In the genomic region with DNA sequence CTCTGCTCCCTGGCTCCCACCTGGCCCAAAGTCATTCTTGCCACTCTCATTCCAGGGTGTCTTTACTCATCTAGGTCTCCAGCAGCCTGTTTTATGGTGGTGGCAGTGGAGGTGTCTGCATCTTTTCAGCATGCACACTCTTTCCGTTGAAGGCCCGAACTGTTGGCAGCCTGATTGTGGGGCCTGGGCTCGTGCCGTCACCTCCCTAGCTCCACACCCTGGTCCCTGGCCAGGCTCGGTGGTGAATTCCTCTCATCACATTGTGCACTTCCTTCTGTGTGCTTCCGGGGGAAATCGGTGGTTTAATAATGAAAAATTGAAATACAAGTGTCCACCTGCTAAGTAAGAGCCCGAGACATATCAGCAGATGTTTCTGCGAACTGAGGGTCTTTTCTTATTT, we compare ENCODE assay signal across 24 cellular contexts.
DNase-seq lines count a peak whose midpoint lies in the region; ATAC-seq and TF ChIP-seq lines count a peak whose summit lies in the region.
"Had no signal": no experiment of that assay in that cellular context is flagged by ENCODE, and none has a peak within 500 bp of the region (broad histone marks: within the 10 kb centered on the region; RNA-seq: fewer than 3 reads in every experiment).

No MANE protein-coding gene starts in this region.

- no peak overlapping the region for H3K14ac ChIP-seq in H9 (ENCODE audit: insufficient read depth, low read length)

- peak overlapping the region; percentile 48 to 67; a peak in 4 of 5 replicates for H3K4me3 Mint-ChIP-seq in H9
- H3K4me3 Mint-ChIP-seq: CD4-positive, alpha-beta memory T cell; stimulated activated naive B cell treated with anti-CD40 and anti-IgM and Interleukin-4, amounts not matched to agents 10 μg/mL and 1 μg/mL and 100 μg/mL, for 72 hours had no signal

- H3K4me1 ChIP-seq in H9 (ENCODE audit: insufficient read depth, low read length) = peaks cover 5% of the 10 kb centered on the region
- peaks cover 11% of the 10 kb centered on the region for H3K4me1 ChIP-seq in osteoblast (ENCODE audit: insufficient read depth, low read length)
- H3K4me1 ChIP-seq in tibial artery = peaks cover 0 to 10% (median 3%) of the 10 kb centered on the region in 4 donors
- H3K4me1 ChIP-seq: parathyroid adenoma, Peyer's patch had no signal

- no peak overlapping the region for H2AFZ ChIP-seq in H9 (ENCODE audit: low read length)
- H2AFZ ChIP-seq in osteoblast (ENCODE audit: low read length) = no peak overlapping the region
- H2AFZ ChIP-seq: parathyroid adenoma had no signal

- H3K27me3 ChIP-seq in H9 (ENCODE audit: insufficient read depth, low read length) (no peaks in the 10 kb centered on the region), osteoblast (ENCODE audit: insufficient read depth, low read length) (no peaks in the 10 kb centered on the region), tibial artery (no peaks in the 10 kb centered on the region)
- H3K27me3 ChIP-seq: adrenal gland, esophagus squamous epithelium, Peyer's patch, transverse colon had no signal

- H3K36me3 ChIP-seq in osteoblast (ENCODE audit: insufficient read depth, low read length) (peaks cover 77% of the 10 kb centered on the region), tibial artery (peaks cover 36 to 57% (median 37%) of the 10 kb centered on the region in 3 donors)

- no peak overlapping the region for H3T11ph ChIP-seq in H9 (ENCODE audit: low read length)

- H3K4me2 ChIP-seq in H9 (ENCODE audit: insufficient read depth, insufficient read length, low read length) (peak overlapping the region; percentile 57), osteoblast (ENCODE audit: insufficient read depth, low read length) (no peak overlapping the region)
- H3K4me2 ChIP-seq: SK-N-SH had no signal

- no peak overlapping the region for H3K4ac ChIP-seq in H9 (ENCODE audit: low read depth, low read length)

- no peak overlapping the region for H2BK15ac ChIP-seq in H9 (ENCODE audit: low read depth, low read length)

- H3K27ac Mint-ChIP-seq in H9 = peak overlapping the region; percentile 39 to 70 (median 55)
- H3K27ac Mint-ChIP-seq: CD4-positive, alpha-beta memory T cell; stimulated activated naive B cell treated with anti-CD40 and anti-IgM and Interleukin-4, amounts not matched to agents 10 μg/mL and 1 μg/mL and 100 μg/mL, for 72 hours had no signal

- H3K79me2 ChIP-seq in H9 (ENCODE audit: insufficient read depth, low read length) (no peaks in the 10 kb centered on the region), osteoblast (ENCODE audit: insufficient read depth, low read length) (peaks cover 85% of the 10 kb centered on the region)

- no peak overlapping the region for H3K27ac ChIP-seq in H9 (ENCODE audit: insufficient read length, low read depth, low read length)
- no peak overlapping the region for H3K27ac ChIP-seq in osteoblast (ENCODE audit: low read depth, low read length)
- H3K27ac ChIP-seq in tibial artery = no peak overlapping the region
- H3K27ac ChIP-seq: esophagus squamous epithelium, parathyroid adenoma, Peyer's patch, transverse colon had no signal

- ATAC-seq in left ventricle myocardium superior = peak; percentile 96
- ATAC-seq in HG03025 (IDR thresholded peaks at IDR 0.05; ENCODE audit: low FRiP score, unreplicated experiment) = no peak
- ATAC-seq: GM12878; stimulated activated naive B cell treated with anti-CD40 and anti-IgM and Interleukin-4, amounts not matched to agents 10 μg/mL and 1 μg/mL and 100 μg/mL, for 72 hours had no signal

- no peak overlapping the region for H3K18ac ChIP-seq in H9 (ENCODE audit: insufficient read length, low read depth, low read length)

- H4K5ac ChIP-seq in H9 (ENCODE audit: insufficient read length, low read depth, low read length) = no peak overlapping the region

- H3K4me3 ChIP-seq in osteoblast (ENCODE audit: insufficient read depth, low read length) = no peak overlapping the region
- no peak overlapping the region for H3K4me3 ChIP-seq in tibial artery
- H3K4me3 ChIP-seq: adrenal gland, esophagus squamous epithelium, GM12878, Peyer's patch, transverse colon had no signal

- peaks cover 14 to 31% (median 30%) of the 10 kb centered on the region in 3 experiments; a peak in 6 of 7 replicates for H3K36me3 Mint-ChIP-seq in H9 (ENCODE audit: insufficient read depth in 1 of 3, low read depth in 3 of 3)
- H3K36me3 Mint-ChIP-seq: CD4-positive, alpha-beta memory T cell had no signal

- no peaks in the 10 kb centered on the region for H3K9me3 ChIP-seq in H9 (ENCODE audit: control insufficient read depth, low read depth, low read length)
- H3K9me3 ChIP-seq in osteoblast (ENCODE audit: low read depth, low read length) = no peaks in the 10 kb centered on the region
- H3K9me3 ChIP-seq in tibial artery = no peaks in the 10 kb centered on the region
- H3K9me3 ChIP-seq: adrenal gland, esophagus squamous epithelium, Peyer's patch, SK-N-SH, transverse colon had no signal

- H3K9me3 Mint-ChIP-seq in H9 = no peaks in the 10 kb centered on the region
- H3K9me3 Mint-ChIP-seq: stimulated activated naive B cell treated with anti-CD40 and anti-IgM and Interleukin-4, amounts not matched to agents 10 μg/mL and 1 μg/mL and 100 μg/mL, for 72 hours had no signal

- no peak overlapping the region for H2BK20ac ChIP-seq in H9 (ENCODE audit: low read depth, low read length, poor library complexity, severe bottlenecking)

- intact Hi-C loops in left ventricle myocardium superior (cut with micrococcal nuclease) = no loop called here
- intact Hi-C loops in tibial artery (cut with DNase I; ENCODE audit: low total_unique reads) = no loop called here

- H2BK12ac ChIP-seq in H9 (ENCODE audit: insufficient read length, low read depth, low read length) = no peak overlapping the region

- H4K91ac ChIP-seq in H9 (ENCODE audit: insufficient read length, low read depth, low read length) = no peak overlapping the region

- H3K27me3 Mint-ChIP-seq in H9 (ENCODE audit: low read depth) = no peaks in the 10 kb centered on the region
- H3K27me3 Mint-ChIP-seq: stimulated activated naive B cell treated with anti-CD40 and anti-IgM and Interleukin-4, amounts not matched to agents 10 μg/mL and 1 μg/mL and 100 μg/mL, for 72 hours had no signal

- no peak overlapping the region for H2BK120ac ChIP-seq in H9 (ENCODE audit: low read depth, low read length, poor library complexity, severe bottlenecking)

- no peak for TF ChIP-seq CTCF in H9 (conservative IDR thresholded peaks at IDR 0.05)
- TF ChIP-seq CTCF in osteoblast (IDR thresholded peaks at IDR 0.05; ENCODE audit: extremely low read depth, low read depth, low read length) = no peak
- TF ChIP-seq CTCF in tibial artery (IDR thresholded peaks at IDR 0.05) = no peak

- no peaks in the 10 kb centered on the region for H3K23me2 ChIP-seq in H9 (ENCODE audit: insufficient read length, low read depth, low read length, poor library complexity, severe bottlenecking)

- DNase-seq in H9 (no peak), dermis blood vessel endothelial cell (peak; percentile 64), left ventricle myocardium superior (peak; percentile 82), osteoblast (ENCODE audit: insufficient read length, low spot score, missing footprints) (peak; percentile 59), RPMI8226 (no peak), tibial artery (no peak)
- DNase-seq in activated effector memory CD4-positive, alpha-beta T cell treated with Interleukin-2 at 50 U/mL for 16 hours = no peak
- DNase-seq: activated CD4-positive, alpha-beta T cell treated with anti-CD3 and anti-CD28 coated beads, Interleukin-2, amount 50 U/mL, for 48 hours; CD4-positive, alpha-beta memory T cell; esophagus squamous epithelium; GF-D8; HCEC 1CT; NCI-H1092; NCI-H446; NK-92 treated with Interleukin-12 subunit alpha and Interleukin-12 subunit beta, amount 100 ng/mL, for 24 hours; Peyer's patch; stimulated activated CD4-positive, alpha-beta T cell treated with anti-CD3 and anti-CD28 coated beads, Interleukin-1b, Interleukin-23, amount 100 ng/mL, for 48 hours; stimulated activated naive B cell treated with anti-CD40 and anti-IgM and Interleukin-4, amounts not matched to agents 10 μg/mL and 1 μg/mL and 100 μg/mL, for 72 hours; transverse colon had no signal

- H3K79me1 ChIP-seq in H9 (ENCODE audit: insufficient read depth, low read depth, low read length, poor library complexity, severe bottlenecking) = no peaks in the 10 kb centered on the region

- no peak overlapping the region for H4K8ac ChIP-seq in H9 (replicated peaks; ENCODE audit: insufficient read length, low read depth, low read length)

- peaks cover 25 to 27% of the 10 kb centered on the region in 2 experiments for H3K4me1 Mint-ChIP-seq in H9
- H3K4me1 Mint-ChIP-seq: CD4-positive, alpha-beta memory T cell had no signal

- no peak overlapping the region for H2AK5ac ChIP-seq in H9 (ENCODE audit: insufficient read length, low read length)

- H2BK5ac ChIP-seq in H9 (ENCODE audit: insufficient read length, low read length) = no peak overlapping the region

- H3K56ac ChIP-seq in H9 (ENCODE audit: insufficient read length, low read depth, low read length) = no peak overlapping the region

- H3K9ac ChIP-seq in H9 (ENCODE audit: extremely low read depth, insufficient read length, low read length) = no peak overlapping the region
- H3K9ac ChIP-seq: parathyroid adenoma, SK-N-SH had no signal

- H4K20me1 ChIP-seq in H9 (ENCODE audit: control insufficient read depth, insufficient read depth, insufficient read length) (no peaks in the 10 kb centered on the region), osteoblast (ENCODE audit: insufficient read depth, low read length) (peaks cover 34% of the 10 kb centered on the region)

- no peak overlapping the region for H3K23ac ChIP-seq in H9 (ENCODE audit: insufficient read length, low read depth, low read length)

- no CpG with 5 or more reads among the region's 9 CpGs for WGBS in H9 (ENCODE audit: extremely low coverage, insufficient read length, low lambda C conversion rate)

Comparison
In these comparisons a context has a peak if more than half of its experiments do, and no peak if none do; other contexts are left out.
1. DNase-seq: peak in dermis blood vessel endothelial cell (single experiment), left ventricle myocardium superior (single experiment) and osteoblast (single experiment); none in H9 (single experiment), RPMI8226 (single experiment), activated effector memory CD4-positive, alpha-beta T cell treated with Interleukin-2 at 50 U/mL for 16 hours (single experiment) and tibial artery (0 of 2).